Comparison of ENCODE assay signal across 29 cellular contexts in the genomic region with DNA sequence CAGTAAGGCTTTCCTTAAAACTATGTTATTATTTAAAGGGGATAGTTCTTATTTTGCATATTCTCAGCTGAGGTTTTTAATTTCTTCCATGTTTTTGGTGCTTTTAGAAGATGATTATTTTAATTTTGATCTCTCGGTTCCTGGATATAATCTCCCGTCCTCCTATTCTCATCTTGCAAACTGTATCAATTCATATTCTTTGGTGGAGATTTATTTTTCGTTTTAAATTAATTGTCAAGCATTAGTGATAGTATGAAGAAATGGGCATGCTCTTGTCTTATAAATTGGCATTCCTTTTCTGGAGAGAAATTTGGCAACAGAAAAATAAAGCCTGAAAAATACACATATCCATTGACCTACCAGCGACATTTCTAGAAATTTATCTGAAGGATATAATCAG. TPM values are rescaled to one million over a fixed set of nuclear protein-coding genes. Genes with fewer than 3 reads are reported as not detected.
DNase-seq lines count a peak whose midpoint lies in the region; ATAC-seq, FAIRE-seq and TF ChIP-seq lines count a peak whose summit lies in the region.
"Had no signal": no experiment of that assay in that cellular context is flagged by ENCODE, and none has a peak within 500 bp of the region (broad histone marks: within the 10 kb centered on the region; RNA-seq: fewer than 3 reads in every experiment).

No MANE protein-coding gene starts in this region.

- FAIRE-seq in A549 (lab: Jason Lieb, UNC), result no peak
- no peak for FAIRE-seq in GM12878 (lab: Jason Lieb, UNC)
- FAIRE-seq: A204.1, D721Med had no signal

- H3K9me3 ChIP-seq in A549 (no peaks in the 10 kb centered on the region), GM12878 (replicated peaks; ENCODE audit: control insufficient read depth, insufficient read depth, low read length) (no peaks in the 10 kb centered on the region)
- H3K9me3 ChIP-seq: BE2C; BLaER1; BLaER1 treated with 17β-estradiol and CSF1 and Interleukin-3, amounts not matched to agents 10 nM and 100 nM; Caco-2 had no signal

- TF ChIP-seq EP300 in A549 (IDR thresholded peaks at IDR 0.05), result no peak
- no peak for TF ChIP-seq EP300 in GM12878 (IDR thresholded peaks at IDR 0.05; ENCODE audit: borderline replicate concordance in 1 of 2, control insufficient read depth in 1 of 2, low read depth in 2 of 2, low read length in 2 of 2)

- H3K36me3 ChIP-seq in GM12878 (ENCODE audit: control insufficient read depth in 2 of 2, insufficient read depth in 2 of 2, low read length in 1 of 2), result no peaks in the 10 kb centered on the region
- H3K36me3 ChIP-seq: BE2C; BLaER1; BLaER1 treated with 17β-estradiol and CSF1 and Interleukin-3, amounts not matched to agents 10 nM and 100 nM had no signal

- H4K20me1 ChIP-seq in GM12878 (ENCODE audit: control insufficient read depth, insufficient read depth), result no peaks in the 10 kb centered on the region
- H4K20me1 ChIP-seq: BLaER1; BLaER1 treated with 17β-estradiol and CSF1 and Interleukin-3, amounts not matched to agents 10 nM and 100 nM had no signal

- TF ChIP-seq RAD21 in A549 (conservative IDR thresholded peaks at IDR 0.05 in 1 of 2, IDR thresholded peaks at IDR 0.05 in 1 of 2), result no peak
- TF ChIP-seq RAD21 in GM12878 (IDR thresholded peaks at IDR 0.05; ENCODE audit: insufficient read depth, low read depth, low read length), result no peak

- WGBS in A549 (ENCODE audit: missing lambda C conversion rate), result 48% methylated on average over 4 of the region's 4 CpGs
- 47% methylated on average over 4 of the region's 4 CpGs for WGBS in GM12878 (ENCODE audit: insufficient coverage, insufficient replicate concordance, low lambda C conversion rate, missing lambda C conversion rate)

- CTCF ChIA-PET in A549 (lab: Yijun Ruan, JAX), result interaction anchor here (2.4 kb wide), 1 partner anchor 12 kb away, joined by 21 read pairs; no protein-coding TSS in a partner anchor
- CTCF ChIA-PET in GM12878 (lab: Yijun Ruan, JAX), result interaction anchor here (0.7 to 3.1 kb wide), 3 partner anchors 12 to 276 kb away, joined by 3 to 30 read pairs (median 3); no protein-coding TSS in a partner anchor

- no peak overlapping the region for H3K9ac ChIP-seq in GM12878 (ENCODE audit: control insufficient read depth, insufficient read depth, low read length)
- H3K9ac ChIP-seq: BLaER1; BLaER1 treated with 17β-estradiol and CSF1 and Interleukin-3, amounts not matched to agents 10 nM and 100 nM had no signal

- RAD21 ChIA-PET in GM12878 (lab: Charles Lee; ENCODE audit: unreplicated experiment), result no interaction called here

- intact Hi-C loops in GM12878 (cut with micrococcal nuclease; ENCODE audit: unreplicated experiment), result loop anchor here (5.0 kb wide), 1 partner anchor 45 kb away; no protein-coding TSS in a partner anchor

- ATAC-seq in A549, result no peak
- ATAC-seq in GM12878, result no peak
- ATAC-seq: CD8-positive, alpha-beta T cell had no signal

- H3K4me2 ChIP-seq in A549 (no peak overlapping the region), GM12878 (ENCODE audit: control insufficient read depth, insufficient read depth) (no peak overlapping the region)
- H3K4me2 ChIP-seq: BLaER1; BLaER1 treated with 17β-estradiol and CSF1 and Interleukin-3, amounts not matched to agents 10 nM and 100 nM had no signal

- in situ Hi-C loops in GM12878 (cut with MboI), result no loop called here

- H3K4me1 ChIP-seq in A549 (no peaks in the 10 kb centered on the region), GM12878 (ENCODE audit: control insufficient read depth, insufficient read depth, low read length) (no peaks in the 10 kb centered on the region)
- H3K4me1 ChIP-seq: BE2C; BLaER1; BLaER1 treated with 17β-estradiol and CSF1 and Interleukin-3, amounts not matched to agents 10 nM and 100 nM; Caco-2 had no signal

- POLR2A ChIA-PET in A549 (lab: Yijun Ruan, JAX) (no interaction called here), GM12878 (lab: Charles Lee) (no interaction called here)

- no peak for TF ChIP-seq POLR2A in A549 (IDR thresholded peaks at IDR 0.05; ENCODE audit: low read length)
- no peak for TF ChIP-seq POLR2A in GM12878 (IDR thresholded peaks at IDR 0.05; ENCODE audit: low read depth, low read length)

- H3K27ac ChIP-seq in A549, result no peak overlapping the region
- no peak overlapping the region for H3K27ac ChIP-seq in GM12878 (ENCODE audit: control insufficient read depth, insufficient read depth)
- H3K27ac ChIP-seq: 22Rv1; BLaER1; BLaER1 treated with 17β-estradiol and CSF1 and Interleukin-3, amounts not matched to agents 10 nM and 100 nM; C4-2B had no signal

- H3K27me3 ChIP-seq in GM12878 (replicated peaks in 1 of 2; ENCODE audit: control insufficient read depth in 2 of 2, insufficient read depth in 2 of 2, low read length in 1 of 2), result no peaks in the 10 kb centered on the region
- H3K27me3 ChIP-seq: BE2C; BLaER1; BLaER1 treated with 17β-estradiol and CSF1 and Interleukin-3, amounts not matched to agents 10 nM and 100 nM had no signal

- no peak for DNase-seq in A549 (ENCODE audit: low read depth in 1 of 2, low spot score in 1 of 2)
- no peak for DNase-seq in GM12878 (ENCODE audit: low read depth, low spot score)
- DNase-seq in stimulated activated CD4-positive, alpha-beta T cell treated with anti-CD3 and anti-CD28 coated beads, Interleukin-1b, Interleukin-23, amount 100 ng/mL, for 48 hours, result no peak
- DNase-seq in 8988T, result no peak
- DNase-seq: ACHN; AML-193; BE2C; C1 segment of cervical spinal cord; Caco-2; Calu3; CD4-positive, alpha-beta memory T cell; CD4-positive, alpha-beta T cell; CD4-positive, CD25-positive, alpha-beta regulatory T cell; CD8-positive, alpha-beta memory T cell; CD8-positive, alpha-beta T cell; COR-L47; DMS 273 treated with DMSO at 0.1 percent for 48 hours; DMS153; DMS53; DMS79; DMS79 treated with DMSO at 0.1 percent for 48 hours; DND-41; EL had no signal

- no peaks in the 10 kb centered on the region for H3K79me2 ChIP-seq in GM12878 (ENCODE audit: control insufficient read depth, insufficient read depth, low read length)

- H2AFZ ChIP-seq in GM12878 (ENCODE audit: control insufficient read depth, low read depth, low read length), result no peak overlapping the region

- BruUV-seq in GM12878 (replicated peaks; lab: Mats Ljungman, UMichigan), result no TSS peak

- SMC1A ChIA-PET in GM12878 (lab: Charles Lee; ENCODE audit: uncharacterized antibody, unreplicated experiment), result interaction anchor here (1.6 to 2.6 kb wide), 3 partner anchors 12 to 72 kb away, joined by 3 to 20 read pairs (median 9); no protein-coding TSS in a partner anchor

- TF ChIP-seq CTCF in A549 (IDR thresholded peaks at IDR 0.05) (no peak), GM12878 (IDR thresholded peaks at IDR 0.05 in 2 of 3, conservative IDR thresholded peaks at IDR 0.05 in 1 of 3; ENCODE audit: control insufficient read depth in 2 of 3, extremely low read depth in 1 of 3, insufficient read depth in 1 of 3, low read depth in 3 of 3, low read length in 3 of 3) (no peak)

- no peak overlapping the region for H3K4me3 ChIP-seq in A549
- no peak overlapping the region for H3K4me3 ChIP-seq in GM12878
- H3K4me3 ChIP-seq: BLaER1; BLaER1 treated with 17β-estradiol and CSF1 and Interleukin-3, amounts not matched to agents 10 nM and 100 nM had no signal

TF ChIP-seq in A549, 52 proteins besides CTCF, POLR2A, EP300 and RAD21 (continues in another document):
- TF ChIP-seq ZSCAN20 (CRISPR knock-in tag; IDR thresholded peaks at IDR 0.05) (no peak), RNF2 (IDR thresholded peaks at IDR 0.05; ENCODE audit: borderline replicate concordance, low read depth) (peak; percentile 85; the same call in 1 of the 2 replicates), CBX8 (IDR thresholded peaks at IDR 0.05) (peak; percentile 76; the same call in 1 of the 2 replicates), MAFK (IDR thresholded peaks at IDR 0.05; ENCODE audit: partially characterized antibody) (no peak)

TF ChIP-seq in GM12878, 131 proteins besides CTCF, POLR2A, EP300 and RAD21:
- TF ChIP-seq SUPT20H (IDR thresholded peaks at IDR 0.05; ENCODE audit: borderline replicate concordance, control insufficient read depth, low read depth, low read length), result no peak
- TF ChIP-seq BMI1 (IDR thresholded peaks at IDR 0.05; ENCODE audit: borderline replicate concordance), result peak; percentile 50; the same call in 1 of the 2 replicates

RNA-seq across cellular contexts. Expression of a gene that starts 15.5 kb away (rescaled TPM):
- polyA plus RNA-seq in A549 (2011; rRNA removed) (53.7 and 60.0 TPM in 2 replicates), A549 (2017; fragmentation: RNase III; extraction: RNeasy Plus Mini Kit Qiagen cat#74134 plus additional on column Dnase treatment) (17.1 to 18.2 TPM (median 17.9 TPM) in 3 replicates), GM12878 (2011; rRNA removed) (47.2 and 61.4 TPM in 2 replicates), GM12878 (2014; fragmentation: Illumina TruSeq; extraction: Trizol) (1.1 and 1.3 TPM in 2 replicates), GM12878 (2014; fragmentation: Nextera tagmentation; extraction: Ambion mirVana) (under 1 TPM; 0.15 to 0.50 TPM), GM12878 (2014; rRNA removed) (0.41 and 1.0 TPM in 2 replicates), GM12878 (2016; fragmentation: Nextera tagmentation; extraction: Ambion mirVana) (under 1 TPM; 0.32 to 0.48 TPM)
- polyA plus RNA-seq in A549 (2012; cell fraction: cytosol; rRNA removed), result 6.8 and 8.2 TPM in 2 replicates
- 3.3 and 5.8 TPM in 2 replicates for polyA plus RNA-seq in A549 (2012; cell fraction: nucleus; rRNA removed)
- 45.7 and 46.6 TPM in 2 replicates for polyA minus RNA-seq in A549 (2011; rRNA and poly(A)+ RNA removed)
- total RNA-seq in GM12878 (2013; cell fraction: nucleolus; rRNA removed), result 53.9 and 71.0 TPM in 2 replicates
- total RNA-seq in GM12878 (2014; rRNA removed) (0.16 and 0.40 TPM in 2 replicates), GM12878 (2014; rRNA removed; fragmentation: Illumina TruSeq; extraction: Trizol) (0.31 and 0.37 TPM in 2 replicates), GM12878 (2021) (1.0 and 1.1 TPM in 2 replicates)
- 0.05 TPM for polyA plus RNA-seq in GM12878 (2011; ENCODE audit: low read depth)
- polyA plus RNA-seq in GM12878 (2011; cell fraction: cytosol; rRNA removed), result 14.2 and 18.8 TPM in 2 replicates
- polyA plus RNA-seq in GM12878 (2011; cell fraction: nucleus; rRNA removed), result 81.8 and 82.7 TPM in 2 replicates
- polyA plus RNA-seq in GM12878 (2012), result 0.04 TPM in 2 replicates
- 37.2 and 134 TPM in 2 replicates for polyA minus RNA-seq in GM12878 (2011; rRNA and poly(A)+ RNA removed)
- 16.3 and 19.9 TPM in 2 replicates for polyA minus RNA-seq in GM12878 (2011; cell fraction: cytosol; rRNA and poly(A)+ RNA removed)
- polyA minus RNA-seq in GM12878 (2011; cell fraction: nucleus; rRNA and poly(A)+ RNA removed), result 17.2 and 28.0 TPM in 2 replicates
